Comparison of ENCODE assay signal across 14 cellular contexts in genomic region chr6:3381233-3382065, GRCh38.
A peak's percentile ranks its signal among the peaks of the same experiment; 100 is the strongest.
DNase-seq lines count a peak whose midpoint lies in the region; ATAC-seq and TF ChIP-seq lines count a peak whose summit lies in the region.
"Had no signal": no experiment of that assay in that cellular context is flagged by ENCODE, and none has a peak within 500 bp of the region (broad histone marks: within the 10 kb centered on the region; RNA-seq: fewer than 3 reads in every experiment).

No MANE protein-coding gene starts in this region.

- H3K4me1 Mint-ChIP-seq in naive thymus-derived CD4-positive, alpha-beta T cell: peaks cover 5 to 49% (median 31%) of the 10 kb centered on the region in 7 donors

- H3K27me3 Mint-ChIP-seq in naive thymus-derived CD4-positive, alpha-beta T cell: peaks cover 0 to 2% (median 0%) of the 10 kb centered on the region in 5 donors

- H3K27me3 ChIP-seq in right lobe of liver: no peaks in the 10 kb centered on the region
- no peaks in the 10 kb centered on the region for H3K27me3 ChIP-seq in naive thymus-derived CD4-positive, alpha-beta T cell (ENCODE audit: control insufficient read depth in 2 of 2, insufficient read depth in 2 of 2, low read length in 2 of 2)
- H3K27me3 ChIP-seq: tibial artery had no signal

- no peaks in the 10 kb centered on the region for H3K36me3 ChIP-seq in right lobe of liver
- no peaks in the 10 kb centered on the region for H3K36me3 ChIP-seq in naive thymus-derived CD4-positive, alpha-beta T cell (ENCODE audit: control insufficient read depth in 2 of 3, insufficient read depth in 3 of 3, low read length in 3 of 3)
- H3K36me3 ChIP-seq: tibial artery had no signal

- no peak for TF ChIP-seq CTCF in right lobe of liver (IDR thresholded peaks at IDR 0.05)

- H3K4me3 ChIP-seq in right lobe of liver: no peak overlapping the region
- no peak overlapping the region for H3K4me3 ChIP-seq in naive thymus-derived CD4-positive, alpha-beta T cell (ENCODE audit: low read length)
- H3K4me3 ChIP-seq: GM23248, tibial artery had no signal

- peak overlapping the region; percentile 59 to 84 (median 78) for H3K27ac ChIP-seq in right lobe of liver
- H3K27ac ChIP-seq in temporal lobe (ENCODE audit: low read depth, low read length): peak overlapping the region; percentile 79
- H3K27ac ChIP-seq in naive thymus-derived CD4-positive, alpha-beta T cell (ENCODE audit: low read depth, low read length): no peak overlapping the region
- H3K27ac ChIP-seq: GM23248, tibial artery had no signal

- ATAC-seq in right lobe of liver (no peak), HG03432 (IDR thresholded peaks at IDR 0.05; ENCODE audit: unreplicated experiment) (no peak), GM21529 (IDR thresholded peaks at IDR 0.05; ENCODE audit: unreplicated experiment) (no peak)
- no peak for ATAC-seq in naive thymus-derived CD4-positive, alpha-beta T cell

- CTCF ChIA-PET in naive thymus-derived CD4-positive, alpha-beta T cell (lab: Charles Lee): no interaction called here

- H3K4me3 Mint-ChIP-seq in naive thymus-derived CD4-positive, alpha-beta T cell: no peak overlapping the region

- DNase-seq in NCI-H82 (lab: John Stamatoyannopoulos, UW): peak; percentile 48
- no peak for DNase-seq in NCI-H82 treated with DMSO at 0.1 percent for 48 hours (lab: John Stamatoyannopoulos, UW; ENCODE audit: unreplicated experiment)
- peak; percentile 65 to 88 for DNase-seq in cerebellar nuclear complex (lab: John Stamatoyannopoulos, UW)
- no peak for DNase-seq in right lobe of liver
- no peak for DNase-seq in naive thymus-derived CD4-positive, alpha-beta T cell
- DNase-seq: activated T-cell treated with anti-CD3 and anti-CD28 coated beads, Interleukin-2, amount 50 U/mL, for 1 hour; DND-41; NCI-H1092 treated with DMSO at 0.1 percent for 48 hours; SK-N-SH had no signal

- WGBS in right lobe of liver (ENCODE audit: insufficient coverage, low coverage, low lambda C conversion rate, missing lambda C conversion rate): 90% methylated on average over 3 of the region's 8 CpGs

- intact Hi-C loops in right lobe of liver (cut with DNase I): no loop called here
- intact Hi-C loops in naive thymus-derived CD4-positive, alpha-beta T cell (cut with micrococcal nuclease): no loop called here

- H3K36me3 Mint-ChIP-seq in naive thymus-derived CD4-positive, alpha-beta T cell: peaks cover 0 to 22% (median 5%) of the 10 kb centered on the region in 5 donors

- H3K27ac Mint-ChIP-seq in naive thymus-derived CD4-positive, alpha-beta T cell: peak overlapping the region in 1 of 9 donors; percentile 21

- no peaks in the 10 kb centered on the region for H3K9me3 ChIP-seq in right lobe of liver
- H3K9me3 ChIP-seq in naive thymus-derived CD4-positive, alpha-beta T cell (ENCODE audit: control insufficient read depth in 2 of 3, low read length in 3 of 3): no peaks in the 10 kb centered on the region
- H3K9me3 ChIP-seq: SK-N-SH, tibial artery had no signal

- H3K9me3 Mint-ChIP-seq in naive thymus-derived CD4-positive, alpha-beta T cell: no peaks in the 10 kb centered on the region

- H3K4me1 ChIP-seq in right lobe of liver: peaks cover 0 to 94% (median 32%) of the 10 kb centered on the region in 4 donors
- H3K4me1 ChIP-seq in naive thymus-derived CD4-positive, alpha-beta T cell (ENCODE audit: control insufficient read depth in 2 of 2, insufficient read depth in 2 of 2, low read length in 2 of 2): peaks cover 0 to 13% of the 10 kb centered on the region in 2 donors

- POLR2A ChIA-PET in naive thymus-derived CD4-positive, alpha-beta T cell (lab: Charles Lee): no interaction called here

- TF ChIP-seq POLR2A in right lobe of liver (IDR thresholded peaks at IDR 0.05): no peak

Comparison
In these comparisons a context has a peak if more than half of its experiments do, and no peak if none do; other contexts are left out.
1. DNase-seq: peak in NCI-H82 (single experiment) and cerebellar nuclear complex (2 of 2); none in NCI-H82 treated with DMSO at 0.1 percent for 48 hours (single experiment), right lobe of liver (0 of 3) and naive thymus-derived CD4-positive, alpha-beta T cell (0 of 9).